Comparison of ENCODE assay signal across 15 cellular contexts in the genomic region with DNA sequence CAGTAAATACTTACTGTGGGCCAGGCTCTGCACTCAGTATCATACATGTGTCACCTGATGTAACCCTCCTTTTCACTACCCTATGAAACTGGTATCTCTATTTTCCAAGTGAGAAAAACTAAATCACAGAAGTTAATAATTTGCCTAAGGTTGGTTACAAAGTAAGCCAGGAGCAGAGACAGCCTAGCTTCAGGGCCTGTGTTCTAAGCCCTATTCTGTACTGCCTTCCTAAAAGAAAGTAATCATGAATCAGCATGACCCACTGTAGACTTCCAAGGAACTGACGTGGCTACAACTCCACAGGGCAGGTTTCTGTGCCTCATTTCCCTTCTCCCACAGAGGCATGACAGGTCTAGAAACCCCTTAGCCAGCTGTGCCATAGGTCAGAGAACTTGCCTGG. TPM values are rescaled to one million over a fixed set of nuclear protein-coding genes. Genes with fewer than 3 reads are reported as not detected.
DNase-seq lines count a peak whose midpoint lies in the region; ATAC-seq and TF ChIP-seq lines count a peak whose summit lies in the region.
"Had no signal": no experiment of that assay in that cellular context is flagged by ENCODE, and none has a peak within 500 bp of the region (broad histone marks: within the 10 kb centered on the region; RNA-seq: fewer than 3 reads in every experiment).

No MANE protein-coding gene starts in this region.

- no peak overlapping the region for H3K4me3 Mint-ChIP-seq in endothelial cell (ENCODE audit: unreplicated experiment)

- H3K36me3 Mint-ChIP-seq in endothelial cell (ENCODE audit: low read depth, unreplicated experiment): peaks cover 15% of the 10 kb centered on the region

- intact Hi-C loops in left colon (cut with DNase I, micrococcal nuclease): no loop called here

- no peaks in the 10 kb centered on the region for H3K9me3 Mint-ChIP-seq in endothelial cell (ENCODE audit: unreplicated experiment)
- H3K9me3 Mint-ChIP-seq: activated T-helper 2 cell treated with anti-CD3 and anti-CD28 coated beads, Interferon-gamma antibody, Interleukin-2, Interleukin-4, amounts not matched to agents 10 μg/mL and 5 μg/mL and 100 μg/mL, durations not matched to agents 14 hours and 24 hours and 36 hours had no signal

- TF ChIP-seq CTCF in endothelial cell (IDR thresholded peaks at IDR 0.05; ENCODE audit: unreplicated experiment): no peak

- peak overlapping the region; percentile 32 for H3K27ac Mint-ChIP-seq in endothelial cell (ENCODE audit: unreplicated experiment)
- H3K27ac Mint-ChIP-seq: activated T-helper 2 cell treated with anti-CD3 and anti-CD28 coated beads, Interferon-gamma antibody, Interleukin-2, Interleukin-4, amounts not matched to agents 10 μg/mL and 5 μg/mL and 100 μg/mL, durations not matched to agents 14 hours and 24 hours and 36 hours had no signal

- peak; percentile 63 for ATAC-seq in GM18861 (IDR thresholded peaks at IDR 0.05; ENCODE audit: unreplicated experiment)
- ATAC-seq in HG03354 (IDR thresholded peaks at IDR 0.05; ENCODE audit: poor library complexity, severe bottlenecking, unreplicated experiment): peak; percentile 69
- ATAC-seq in left colon: no peak
- ATAC-seq: mucosa of descending colon had no signal

- no peak for DNase-seq in endothelial cell (ENCODE audit: low spot score)
- peak; percentile 45 for DNase-seq in pulmonary artery endothelial cell (ENCODE audit: low read depth, low spot score)
- DNase-seq in left colon: no peak
- no peak for DNase-seq in activated naive CD4-positive, alpha-beta T cell treated with Interleukin-2 at 50 U/mL for 16 hours
- no peak for DNase-seq in NCI-H748 (lab: John Stamatoyannopoulos, UW; ENCODE audit: unreplicated experiment)
- no peak for DNase-seq in putamen (ENCODE audit: low spot score)
- DNase-seq: activated CD4-positive, CD25-positive, alpha-beta regulatory T cell; Caco-2; KBM-7; mucosa of descending colon; Right ventricle myocardium superior; stimulated activated CD8-positive, alpha-beta memory T cell treated with anti-CD3 and anti-CD28 coated beads, Interleukin-4, amount 100 ng/mL, for 48 hours had no signal

- peaks cover 11% of the 10 kb centered on the region for H3K4me1 Mint-ChIP-seq in endothelial cell (ENCODE audit: unreplicated experiment)

- H3K27me3 Mint-ChIP-seq in endothelial cell (ENCODE audit: unreplicated experiment): peaks cover 6% of the 10 kb centered on the region

RNA-seq across cellular contexts. Expression of a gene that starts 14.3 kb away (rescaled TPM):
- total RNA-seq in endothelial cell (ENCODE audit: unreplicated experiment) (26.6 TPM), pulmonary artery endothelial cell (7.5 and 11.7 TPM in 2 replicates), left colon (10 to 100 TPM; 17.9 to 19.5 TPM)

RNA-seq across cellular contexts. Expression of a gene that starts 14.4 kb away (rescaled TPM):
- total RNA-seq in endothelial cell (ENCODE audit: unreplicated experiment): 39.0 TPM
- 33.9 and 57.8 TPM in 2 replicates for total RNA-seq in pulmonary artery endothelial cell
- 10 to 100 TPM; 29.5 to 30.2 TPM for total RNA-seq in left colon

RNA-seq across cellular contexts. Expression of a gene that starts 26.7 kb away (rescaled TPM):
- total RNA-seq in endothelial cell (ENCODE audit: unreplicated experiment) (41.7 TPM), pulmonary artery endothelial cell (31.6 and 43.2 TPM in 2 replicates), left colon (10 to 100 TPM; 14.6 to 14.9 TPM)

RNA-seq across cellular contexts. Expression of a gene that starts 26.8 kb away (rescaled TPM):
- total RNA-seq in endothelial cell (ENCODE audit: unreplicated experiment) (75.1 TPM), pulmonary artery endothelial cell (11.5 and 15.8 TPM in 2 replicates), left colon (10 to 100 TPM; 21.3 to 25.6 TPM)

RNA-seq across cellular contexts. Expression of a gene that starts 37.4 kb away (rescaled TPM):
- total RNA-seq in endothelial cell (ENCODE audit: unreplicated experiment) (90.2 TPM), pulmonary artery endothelial cell (1.6 and 3.0 TPM in 2 replicates), left colon (1 to 10 TPM; 1.0 to 3.8 TPM)
